Comparison of ENCODE assay signal across 8 cellular contexts in genomic region chrX:118420462-118420861, GRCh38.
DNase-seq lines count a peak whose midpoint lies in the region; ATAC-seq and TF ChIP-seq lines count a peak whose summit lies in the region.

No MANE protein-coding gene starts in this region.

- peaks cover 11% of the 10 kb centered on the region for H3K4me1 Mint-ChIP-seq in endothelial cell (ENCODE audit: unreplicated experiment)

- no peaks in the 10 kb centered on the region for H3K27me3 ChIP-seq in BLaER1 treated with 17β-estradiol and CSF1 and Interleukin-3, amounts not matched to agents 10 nM and 100 nM
- H3K27me3 ChIP-seq in left ventricle myocardium inferior (ENCODE audit: low read depth) (no peaks in the 10 kb centered on the region), BE2C (no peaks in the 10 kb centered on the region)

- no peak overlapping the region for H3K4me3 ChIP-seq in BLaER1 treated with 17β-estradiol and CSF1 and Interleukin-3, amounts not matched to agents 10 nM and 100 nM
- H3K4me3 ChIP-seq in left ventricle myocardium inferior = no peak overlapping the region
- H3K4me3 ChIP-seq in BE2C (ENCODE audit: low read depth, low read length) = no peak overlapping the region

- no peak overlapping the region for H3K4me3 Mint-ChIP-seq in endothelial cell (ENCODE audit: unreplicated experiment)

- no peaks in the 10 kb centered on the region for H3K9me3 Mint-ChIP-seq in endothelial cell (ENCODE audit: unreplicated experiment)

- no peak overlapping the region for H3K9ac ChIP-seq in BLaER1 treated with 17β-estradiol and CSF1 and Interleukin-3, amounts not matched to agents 10 nM and 100 nM

- peaks cover 17% of the 10 kb centered on the region for H3K36me3 Mint-ChIP-seq in endothelial cell (ENCODE audit: low read depth, unreplicated experiment)

- no peaks in the 10 kb centered on the region; a peak in 1 of 22 replicates for H4K20me1 ChIP-seq in BLaER1 treated with 17β-estradiol and CSF1 and Interleukin-3, amounts not matched to agents 10 nM and 100 nM

- H3K36me3 ChIP-seq in BLaER1 treated with 17β-estradiol and CSF1 and Interleukin-3, amounts not matched to agents 10 nM and 100 nM = peaks cover 0 to 42% (median 6%) of the 10 kb centered on the region in 11 experiments; a peak in 7 of 22 replicates
- H3K36me3 ChIP-seq in left ventricle myocardium inferior = no peaks in the 10 kb centered on the region
- H3K36me3 ChIP-seq in BE2C = no peaks in the 10 kb centered on the region

- H3K4me2 ChIP-seq in BLaER1 treated with 17β-estradiol and CSF1 and Interleukin-3, amounts not matched to agents 10 nM and 100 nM = peak overlapping the region in 6 of 11 experiments; percentile 20 to 45 (median 29); a peak in 9 of 22 replicates

- no peak overlapping the region for H3K27ac Mint-ChIP-seq in endothelial cell (ENCODE audit: unreplicated experiment)

- ATAC-seq in GM21367 (IDR thresholded peaks at IDR 0.05; ENCODE audit: unreplicated experiment) (peak; percentile 67), GM21528 (IDR thresholded peaks at IDR 0.05; ENCODE audit: low FRiP score, unreplicated experiment) (no peak)

- H3K9me3 ChIP-seq in BLaER1 treated with 17β-estradiol and CSF1 and Interleukin-3, amounts not matched to agents 10 nM and 100 nM (replicated peaks in 1 of 11) = 0 out of 22 replicates have a peak, but pooled peaks cover 0 to 5% (median 0%) of the 10 kb centered on the region in 11 experiments
- no peaks in the 10 kb centered on the region for H3K9me3 ChIP-seq in left ventricle myocardium inferior (replicated peaks)
- H3K9me3 ChIP-seq in BE2C = no peaks in the 10 kb centered on the region

- H3K4me1 ChIP-seq in BLaER1 treated with 17β-estradiol and CSF1 and Interleukin-3, amounts not matched to agents 10 nM and 100 nM = peaks cover 0 to 11% (median 8%) of the 10 kb centered on the region in 10 experiments; a peak in 8 of 20 replicates
- no peaks in the 10 kb centered on the region for H3K4me1 ChIP-seq in left ventricle myocardium inferior
- no peaks in the 10 kb centered on the region for H3K4me1 ChIP-seq in BE2C

- peaks cover 6% of the 10 kb centered on the region for H3K27me3 Mint-ChIP-seq in endothelial cell (ENCODE audit: unreplicated experiment)

- H3K27ac ChIP-seq in BLaER1 treated with 17β-estradiol and CSF1 and Interleukin-3, amounts not matched to agents 10 nM and 100 nM = no peak overlapping the region; a peak in 1 of 22 replicates
- H3K27ac ChIP-seq in left ventricle myocardium inferior (replicated peaks) = peak overlapping the region; percentile 8

- intact Hi-C loops in left ventricle myocardium inferior (cut with micrococcal nuclease) = no loop called here

- DNase-seq in NCI-H2029 treated with DMSO at 0.1 percent for 48 hours (lab: John Stamatoyannopoulos, UW) (peak; percentile 20), left ventricle myocardium inferior (no peak), DMS79 treated with DMSO at 0.1 percent for 48 hours (lab: John Stamatoyannopoulos, UW) (no peak), BE2C (no peak), endothelial cell (ENCODE audit: low spot score) (no peak)

- TF ChIP-seq CTCF in left ventricle myocardium inferior (IDR thresholded peaks at IDR 0.05; ENCODE audit: borderline replicate concordance) = no peak
- TF ChIP-seq CTCF in BE2C (IDR thresholded peaks at IDR 0.05; ENCODE audit: low read depth, low read length) = no peak
- no peak for TF ChIP-seq CTCF in endothelial cell (IDR thresholded peaks at IDR 0.05; ENCODE audit: unreplicated experiment)
